Comparison of ENCODE assay signal across 16 cellular contexts in the genomic region with DNA sequence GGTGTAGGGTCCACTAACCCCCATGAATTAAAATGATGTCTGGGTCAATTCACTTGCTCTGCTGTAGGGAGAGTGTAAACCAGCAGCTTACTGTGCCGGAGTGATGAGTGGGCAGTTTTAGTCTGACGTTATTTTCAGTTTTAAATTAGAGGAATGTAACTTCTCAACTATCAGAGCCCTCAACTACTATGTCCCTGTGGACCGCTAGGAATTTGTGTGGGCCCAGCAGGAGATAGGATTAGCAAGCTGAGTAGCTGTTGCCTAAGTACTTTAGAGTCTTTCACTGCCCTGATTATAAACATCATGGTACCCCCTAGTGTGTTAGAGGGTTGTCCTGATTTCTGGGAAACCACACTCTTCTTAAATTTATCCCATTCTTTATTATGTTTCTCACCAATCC. TPM values are rescaled to one million over a fixed set of nuclear protein-coding genes. Genes with fewer than 3 reads are reported as not detected.
DNase-seq lines count a peak whose midpoint lies in the region; TF ChIP-seq lines count a peak whose summit lies in the region.
"Had no signal": no experiment of that assay in that cellular context is flagged by ENCODE, and none has a peak within 500 bp of the region (broad histone marks: within the 10 kb centered on the region; RNA-seq: fewer than 3 reads in every experiment).

No MANE protein-coding gene starts in this region.

- no peaks in the 10 kb centered on the region for H3K9me3 Mint-ChIP-seq in activated CD4-positive, alpha-beta T cell treated with anti-CD3 and anti-CD28 coated beads, Interleukin-2, amount 10 ng/mL, durations not matched to agents 24 days and 14 days
- H3K9me3 Mint-ChIP-seq: activated naive CD8-positive, alpha-beta T cell treated with anti-CD3 and anti-CD28 coated beads, Interleukin-2, amount 10 ng/mL, durations not matched to agents 7 days and 5 days had no signal

- in situ Hi-C loops in astrocyte of the cerebellum (cut with HindIII; ENCODE audit: low sequenced_read_pairs) = no loop called here

- no peak for TF ChIP-seq CTCF in astrocyte of the cerebellum (IDR thresholded peaks at IDR 0.05; ENCODE audit: low read depth, low read length, missing control alignments)
- no peak for TF ChIP-seq CTCF in right atrium auricular region (IDR thresholded peaks at IDR 0.05)
- no peak for TF ChIP-seq CTCF in smooth muscle cell (IDR thresholded peaks at IDR 0.05; ENCODE audit: borderline replicate concordance, insufficient read depth, poor library complexity, severe bottlenecking)

- no peaks in the 10 kb centered on the region for H3K27me3 ChIP-seq in right atrium auricular region
- no peaks in the 10 kb centered on the region for H3K27me3 ChIP-seq in smooth muscle cell (ENCODE audit: low read depth)
- H3K27me3 ChIP-seq: left lung, neutrophil had no signal

- H3K79me2 ChIP-seq in smooth muscle cell (ENCODE audit: low read depth) = no peaks in the 10 kb centered on the region

- H3K4me1 ChIP-seq in right atrium auricular region (no peaks in the 10 kb centered on the region), smooth muscle cell (ENCODE audit: low read depth) (peaks cover 17% of the 10 kb centered on the region)
- H3K4me1 ChIP-seq: left lung had no signal

- no peak overlapping the region for H2AFZ ChIP-seq in smooth muscle cell (ENCODE audit: low read depth)

- no peak overlapping the region for H3K27ac ChIP-seq in right atrium auricular region
- peak overlapping the region; percentile 70 for H3K27ac ChIP-seq in smooth muscle cell (ENCODE audit: low read depth)
- H3K27ac ChIP-seq in caudate nucleus (ENCODE audit: low read depth, low read length) = no peak overlapping the region
- H3K27ac ChIP-seq: 22Rv1, left lung, neutrophil had no signal

- H3K36me3 Mint-ChIP-seq in activated CD4-positive, alpha-beta T cell treated with anti-CD3 and anti-CD28 coated beads, Interleukin-2, amount 10 ng/mL, durations not matched to agents 24 days and 14 days (ENCODE audit: low read depth) = no peaks in the 10 kb centered on the region
- H3K36me3 Mint-ChIP-seq: activated naive CD8-positive, alpha-beta T cell treated with anti-CD3 and anti-CD28 coated beads, Interleukin-2, amount 10 ng/mL, durations not matched to agents 7 days and 5 days had no signal

- H3F3A ChIP-seq in smooth muscle cell (ENCODE audit: low read depth) = peaks cover 15% of the 10 kb centered on the region

- WGBS in smooth muscle cell (ENCODE audit: low lambda C conversion rate) = 13% methylated on average over 3 of the region's 3 CpGs

- H3K36me3 ChIP-seq in right atrium auricular region (no peaks in the 10 kb centered on the region), smooth muscle cell (ENCODE audit: low read depth) (no peaks in the 10 kb centered on the region)
- H3K36me3 ChIP-seq: left lung, neutrophil had no signal

- intact Hi-C loops in activated CD4-positive, alpha-beta T cell treated with anti-CD3 and anti-CD28 coated beads, Interleukin-2, amount 10 ng/mL, durations not matched to agents 24 days and 14 days (cut with micrococcal nuclease) = no loop called here

- no peaks in the 10 kb centered on the region for H3K4me1 Mint-ChIP-seq in activated CD4-positive, alpha-beta T cell treated with anti-CD3 and anti-CD28 coated beads, Interleukin-2, amount 10 ng/mL, durations not matched to agents 24 days and 14 days

- peak; percentile 7 for DNase-seq in NCI-H82 (lab: John Stamatoyannopoulos, UW)
- DNase-seq in NCI-H82 treated with DMSO at 0.1 percent for 48 hours (lab: John Stamatoyannopoulos, UW; ENCODE audit: unreplicated experiment) = no peak
- DNase-seq in astrocyte of the cerebellum (ENCODE audit: low read depth) = peak; percentile 82
- peak; percentile 52 for DNase-seq in right atrium auricular region (ENCODE audit: low spot score)
- DNase-seq in smooth muscle cell (lab: John Stamatoyannopoulos, UW; ENCODE audit: unreplicated experiment) = no peak
- DNase-seq in activated CD4-positive, alpha-beta T cell treated with anti-CD3 and anti-CD28 coated beads, Interleukin-2, amount 10 ng/mL, durations not matched to agents 24 days and 14 days = no peak
- no peak for DNase-seq in T-helper 9 cell
- DNase-seq in caudate nucleus (lab: John Stamatoyannopoulos, UW) = no peak
- DNase-seq: activated naive CD8-positive, alpha-beta T cell treated with anti-CD3 and anti-CD28 coated beads, Interleukin-2, amount 10 ng/mL, durations not matched to agents 7 days and 5 days; DMS53; effector CD4-positive, alpha-beta T cell; left lung; stimulated activated CD4-positive, alpha-beta T cell treated with anti-CD3 and anti-CD28 coated beads, Interleukin-15, amount 100 ng/mL, for 24 hours had no signal

- H3K4me3 Mint-ChIP-seq in activated CD4-positive, alpha-beta T cell treated with anti-CD3 and anti-CD28 coated beads, Interleukin-2, amount 10 ng/mL, durations not matched to agents 24 days and 14 days = no peak overlapping the region
- H3K4me3 Mint-ChIP-seq: activated naive CD8-positive, alpha-beta T cell treated with anti-CD3 and anti-CD28 coated beads, Interleukin-2, amount 10 ng/mL, durations not matched to agents 7 days and 5 days had no signal

- H3K4me2 ChIP-seq in smooth muscle cell = peak overlapping the region; percentile 75

- H3K9me3 ChIP-seq in right atrium auricular region (no peaks in the 10 kb centered on the region), smooth muscle cell (replicated peaks; ENCODE audit: low read depth) (no peaks in the 10 kb centered on the region)
- H3K9me3 ChIP-seq: left lung, neutrophil had no signal

- H3K27ac Mint-ChIP-seq in activated CD4-positive, alpha-beta T cell treated with anti-CD3 and anti-CD28 coated beads, Interleukin-2, amount 10 ng/mL, durations not matched to agents 24 days and 14 days = no peak overlapping the region
- H3K27ac Mint-ChIP-seq: activated naive CD8-positive, alpha-beta T cell treated with anti-CD3 and anti-CD28 coated beads, Interleukin-2, amount 10 ng/mL, durations not matched to agents 7 days and 5 days had no signal

- H3K4me3 ChIP-seq in astrocyte of the cerebellum (ENCODE audit: low read depth, low read length) = no peak overlapping the region
- H3K4me3 ChIP-seq in right atrium auricular region = no peak overlapping the region
- no peak overlapping the region for H3K4me3 ChIP-seq in smooth muscle cell
- H3K4me3 ChIP-seq: left lung had no signal

- no peak overlapping the region for H3K9ac ChIP-seq in smooth muscle cell (ENCODE audit: low read depth)

- H3K27me3 Mint-ChIP-seq in activated CD4-positive, alpha-beta T cell treated with anti-CD3 and anti-CD28 coated beads, Interleukin-2, amount 10 ng/mL, durations not matched to agents 24 days and 14 days = no peaks in the 10 kb centered on the region

- no peaks in the 10 kb centered on the region for H4K20me1 ChIP-seq in smooth muscle cell (ENCODE audit: low read depth)

RNA-seq across cellular contexts. Expression of gene MARVELD3, which starts 11.4 kb away (rescaled TPM):
- total RNA-seq in right atrium auricular region (not detected), smooth muscle cell (1.7 and 2.4 TPM in 2 replicates)
- polyA plus RNA-seq in smooth muscle cell = 1.5 and 6.6 TPM in 2 replicates
- not detected in 2 replicates for total RNA-seq in activated CD4-positive, alpha-beta T cell treated with anti-CD3 and anti-CD28 coated beads, Interleukin-2, amount 10 ng/mL, durations not matched to agents 24 days and 14 days
- total RNA-seq: activated naive CD8-positive, alpha-beta T cell treated with anti-CD3 and anti-CD28 coated beads, Interleukin-2, amount 10 ng/mL, durations not matched to agents 7 days and 5 days; M059J had no signal

Comparison
In these comparisons a context has a peak if more than half of its experiments do, and no peak if none do; other contexts are left out.
1. DNase-seq: peak in NCI-H82 (single experiment), astrocyte of the cerebellum (single experiment) and right atrium auricular region (single experiment); none in NCI-H82 treated with DMSO at 0.1 percent for 48 hours (single experiment), smooth muscle cell (single experiment), activated CD4-positive, alpha-beta T cell treated with anti-CD3 and anti-CD28 coated beads, Interleukin-2, amount 10 ng/mL, durations not matched to agents 24 days and 14 days (single experiment), T-helper 9 cell (single experiment) and caudate nucleus (0 of 61).